29 cellular contexts compared by ENCODE assay signal in the genomic region with DNA sequence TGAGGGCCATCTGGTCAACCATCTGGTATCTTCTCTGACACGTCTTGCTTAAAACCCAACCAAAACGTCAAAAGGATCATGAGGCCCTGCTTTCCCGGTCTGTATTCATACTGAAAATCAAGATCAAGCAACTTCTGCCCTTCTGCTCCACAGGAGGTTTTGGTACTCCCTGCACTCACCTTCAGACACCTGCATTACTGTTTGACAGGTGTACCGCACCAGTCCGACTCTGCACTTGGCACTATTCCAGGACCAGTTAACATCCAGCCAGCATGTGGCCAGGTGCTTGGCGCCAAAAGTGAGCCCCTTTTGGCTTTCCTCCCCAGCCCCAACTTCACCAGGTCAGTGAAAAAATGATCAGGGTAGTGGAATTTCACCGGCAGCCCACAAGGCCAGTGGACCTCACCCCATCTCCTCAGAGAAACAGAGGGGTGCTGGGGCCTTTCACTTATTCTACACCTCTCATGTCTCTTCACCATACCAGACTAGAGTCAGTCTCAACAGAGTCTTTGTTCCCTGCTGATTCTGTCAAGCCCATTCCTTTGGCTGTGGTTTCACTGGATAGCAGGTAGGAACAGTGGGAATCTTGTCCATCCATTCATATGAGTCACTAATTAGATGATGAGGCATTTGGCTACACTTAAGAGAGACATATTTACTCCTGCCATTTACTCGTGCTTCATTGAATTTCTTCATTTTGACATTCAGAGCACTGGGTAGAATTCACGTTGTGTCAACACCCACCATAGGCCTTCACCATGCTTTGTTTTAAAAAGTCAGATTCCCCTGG.
DNase-seq lines count a peak whose midpoint lies in the region; TF ChIP-seq lines count a peak whose summit lies in the region.
"Had no signal": no experiment of that assay in that cellular context is flagged by ENCODE, and none has a peak within 500 bp of the region (broad histone marks: within the 10 kb centered on the region; RNA-seq: fewer than 3 reads in every experiment).

No MANE protein-coding gene starts in this region.

- no peak overlapping the region for H2AFZ ChIP-seq in PC-9
- H2AFZ ChIP-seq: parathyroid adenoma had no signal

- intact Hi-C loops in PC-9 (cut with micrococcal nuclease; ENCODE audit: unreplicated experiment): no loop called here

- H3K9me3 ChIP-seq in PC-9 (ENCODE audit: insufficient read depth, low read depth) (peaks cover 39% of the 10 kb centered on the region), BE2C (no peaks in the 10 kb centered on the region; the same call in none of the 2 replicates)
- H3K9me3 ChIP-seq: upper lobe of right lung had no signal

- H3K27me3 ChIP-seq in PC-9 (ENCODE audit: insufficient read depth, low read depth) (no peaks in the 10 kb centered on the region), BE2C (no peaks in the 10 kb centered on the region)
- H3K27me3 ChIP-seq: Peyer's patch, SJSA1, upper lobe of right lung had no signal

- peaks cover 14% of the 10 kb centered on the region; the same call in 1 of the 2 replicates for H3F3A ChIP-seq in PC-9 (ENCODE audit: insufficient read depth, low read depth)

- H3K4me3 ChIP-seq in PC-9: no peak overlapping the region
- H3K4me3 ChIP-seq in BE2C (ENCODE audit: low read depth, low read length): no peak overlapping the region
- H3K4me3 ChIP-seq: Peyer's patch, SJSA1, skin epidermis, upper lobe of right lung had no signal

- H3K4me2 ChIP-seq in PC-9: peak overlapping the region; percentile 48

- H3K79me2 ChIP-seq in PC-9 (ENCODE audit: low read depth): no peaks in the 10 kb centered on the region
- H3K79me2 ChIP-seq: parathyroid adenoma had no signal

- CTCF ChIA-PET in PC-9 (lab: Charles Lee): no interaction called here

- no peaks in the 10 kb centered on the region for H3K9me2 ChIP-seq in PC-9 (ENCODE audit: insufficient read depth)

- H3K4me1 ChIP-seq in PC-9 (replicated peaks; ENCODE audit: insufficient read depth) (peaks cover 20% of the 10 kb centered on the region), BE2C (no peaks in the 10 kb centered on the region)
- H3K4me1 ChIP-seq: parathyroid adenoma, Peyer's patch, SJSA1, upper lobe of right lung had no signal

- TF ChIP-seq CTCF in PC-9 (conservative IDR thresholded peaks at IDR 0.05): no peak
- no peak for TF ChIP-seq CTCF in BE2C (IDR thresholded peaks at IDR 0.05; ENCODE audit: low read depth, low read length)

- no TSS peak for BruUV-seq in PC-9 (replicated peaks; lab: Mats Ljungman, UMichigan)

- no peaks in the 10 kb centered on the region for H3K36me3 ChIP-seq in PC-9 (ENCODE audit: low read depth)
- no peaks in the 10 kb centered on the region for H3K36me3 ChIP-seq in BE2C
- H3K36me3 ChIP-seq: Peyer's patch, SJSA1, upper lobe of right lung had no signal

- H4K20me1 ChIP-seq in PC-9 (ENCODE audit: insufficient read depth): no peaks in the 10 kb centered on the region

- DNase-seq in DMS53 (lab: John Stamatoyannopoulos, UW) (peak; percentile 36), DMS53 treated with DMSO at 0.1 percent for 48 hours (lab: John Stamatoyannopoulos, UW; ENCODE audit: unreplicated experiment) (no peak), NCI-H1105 treated with DMSO at 0.1 percent for 48 hours (lab: John Stamatoyannopoulos, UW) (peak; percentile 38), PC-9 (peak; percentile 25 to 90), kidney tubule cell (ENCODE audit: low spot score) (peak; percentile 60), BE2C (no peak), T1000 (lab: John Stamatoyannopoulos, UW) (no peak), OCI-M2 (lab: John Stamatoyannopoulos, UW; ENCODE audit: unreplicated experiment) (no peak)
- DNase-seq: activated B cell treated with CpG ODN at 0.5 μM for 24 hours; activated CD4-positive, alpha-beta T cell treated with anti-CD3 and anti-CD28 coated beads, Interleukin-2, amount 50 U/mL, for 4 hours; activated CD8-positive, alpha-beta memory T cell treated with anti-CD3 and anti-CD28 coated beads, Interleukin-2, amount 10 ng/mL, durations not matched to agents 7 days and 5 days; activated T-cell treated with anti-CD3 and anti-CD28 coated beads, Interleukin-2, amount 50 U/mL, for 4 hours; caudate nucleus; cortex of kidney; effector memory CD4-positive, alpha-beta T cell; EL; erythroblast; glutamatergic neuron; mesenchymal stem cell; NCI-H1092; NCI-H2029 treated with DMSO at 0.1 percent for 48 hours; Peyer's patch; stimulated activated naive CD4-positive, alpha-beta T cell; T-cell; upper lobe of right lung had no signal

- POLR2A ChIA-PET in PC-9 (lab: Charles Lee; ENCODE audit: unreplicated experiment): no interaction called here

- H3K27ac ChIP-seq in PC-9: peak overlapping the region; percentile 62
- H3K27ac ChIP-seq: 22Rv1, parathyroid adenoma, Peyer's patch, SJSA1, upper lobe of right lung had no signal

Comparison
In these comparisons a context has a peak if more than half of its experiments do, and no peak if none do; other contexts are left out.
1. DNase-seq: peak in DMS53 (single experiment), NCI-H1105 treated with DMSO at 0.1 percent for 48 hours (single experiment), PC-9 (2 of 2) and kidney tubule cell (single experiment); none in DMS53 treated with DMSO at 0.1 percent for 48 hours (single experiment), BE2C (single experiment), T1000 (single experiment) and OCI-M2 (single experiment).